9 cellular contexts compared by ENCODE assay signal in genomic region chr11:119324124-119324665, GRCh38. TPM values are rescaled to one million over a fixed set of nuclear protein-coding genes. Genes with fewer than 3 reads are reported as not detected.
"Had no signal": no experiment of that assay in that cellular context is flagged by ENCODE, and none has a peak within 500 bp of the region (broad histone marks: within the 10 kb centered on the region; RNA-seq: fewer than 3 reads in every experiment).

No MANE protein-coding gene starts in this region.

- H3K4me3 ChIP-seq: lower lobe of right lung, psoas muscle, tibial artery, vagina had no signal

- DNase-seq: cortex of kidney, lower lobe of right lung, occipital lobe had no signal

- H3K27me3 ChIP-seq: tibial artery, vagina had no signal

- H3K9me3 ChIP-seq: lower lobe of right lung, psoas muscle, tibial artery, vagina had no signal

- ATAC-seq: activated CD8-positive, alpha-beta T cell treated with anti-CD3 and anti-CD28 coated beads, Interleukin-2, amount 10 ng/mL, durations not matched to agents 7 days and 5 days had no signal

- H3K36me3 ChIP-seq: lower lobe of right lung, tibial artery, vagina had no signal

- H3K27ac ChIP-seq: lower lobe of right lung, psoas muscle, vagina had no signal

RNA-seq across cellular contexts. Expression of gene C1QTNF5, which starts 16.5 kb away (rescaled TPM):
- total RNA-seq: activated CD8-positive, alpha-beta T cell treated with anti-CD3 and anti-CD28 coated beads, Interleukin-2, amount 10 ng/mL, durations not matched to agents 7 days and 5 days; T-cell had no signal

RNA-seq across cellular contexts. Expression of gene MFRP, which starts 22.3 kb away (rescaled TPM):
- total RNA-seq: activated CD8-positive, alpha-beta T cell treated with anti-CD3 and anti-CD28 coated beads, Interleukin-2, amount 10 ng/mL, durations not matched to agents 7 days and 5 days; epithelial cell of proximal tubule; lower lobe of right lung; occipital lobe; psoas muscle; T-cell; vagina had no signal
